1 cellular context compared by ENCODE assay signal in genomic region chr5:56202483-56202882, GRCh38.
TF ChIP-seq lines count a peak whose summit lies in the region.

No MANE protein-coding gene starts in this region.

TF ChIP-seq in HepG2, 621 proteins besides CTCF, POLR2A, EP300 and RAD21 (continued from another document and continues in another):
- TF ChIP-seq GATAD1 (CRISPR knock-in tag; IDR thresholded peaks at IDR 0.05) (no peak; the same call in 1 of the 2 replicates), SAP130 (CRISPR knock-in tag; IDR thresholded peaks at IDR 0.05; ENCODE audit: low read depth) (peak; percentile 63), ZNF205 (CRISPR knock-in tag; IDR thresholded peaks at IDR 0.05) (no peak), ZNF503 (CRISPR knock-in tag; IDR thresholded peaks at IDR 0.05) (peak; percentile 74; the same call in 1 of the 2 replicates), NCOA1 (CRISPR knock-in tag; IDR thresholded peaks at IDR 0.05) (no peak), ZNF276 (CRISPR knock-in tag; IDR thresholded peaks at IDR 0.05; ENCODE audit: low read depth) (no peak), JUND (CRISPR knock-in tag; IDR thresholded peaks at IDR 0.05) (no peak), JUNB (CRISPR knock-in tag; IDR thresholded peaks at IDR 0.05; ENCODE audit: borderline replicate concordance) (peak; percentile 16; the same call in 1 of the 2 replicates), ZBTB42 (CRISPR knock-in tag; IDR thresholded peaks at IDR 0.05) (no peak), CHCHD3 (CRISPR knock-in tag; IDR thresholded peaks at IDR 0.05) (no peak), FOXA1 (IDR thresholded peaks at IDR 0.05) (no peak), FOXA1 (CRISPR knock-in tag; IDR thresholded peaks at IDR 0.05) (peak; percentile 93), MTA1 (CRISPR knock-in tag; IDR thresholded peaks at IDR 0.05; ENCODE audit: borderline replicate concordance) (no peak), ATF4 (CRISPR knock-in tag; IDR thresholded peaks at IDR 0.05) (peak in 1 of 2 experiments; percentile 96; a peak in 2 of 4 replicates), MZF1 (CRISPR knock-in tag; IDR thresholded peaks at IDR 0.05; ENCODE audit: borderline replicate concordance) (no peak), TBL1XR1 (IDR thresholded peaks at IDR 0.05; ENCODE audit: borderline replicate concordance, low read length, partially characterized antibody) (no peak), ZNF749 (CRISPR knock-in tag; IDR thresholded peaks at IDR 0.05; ENCODE audit: borderline replicate concordance) (0 out of 2 replicates have a peak, but pooled peaks have one; percentile 38), ZFP41 (CRISPR knock-in tag; IDR thresholded peaks at IDR 0.05; ENCODE audit: borderline replicate concordance) (no peak), ZNF652 (CRISPR knock-in tag; IDR thresholded peaks at IDR 0.05; ENCODE audit: borderline replicate concordance, low read depth) (no peak), ZNF484 (CRISPR knock-in tag; IDR thresholded peaks at IDR 0.05; ENCODE audit: borderline replicate concordance, low read depth) (no peak), POGZ (CRISPR knock-in tag; IDR thresholded peaks at IDR 0.05) (peak; percentile 78), SMC3 (IDR thresholded peaks at IDR 0.05; ENCODE audit: low read length) (peak; percentile 13; the same call in 1 of the 2 replicates), AFF4 (CRISPR knock-in tag; IDR thresholded peaks at IDR 0.05) (no peak), KDM5A (IDR thresholded peaks at IDR 0.05; ENCODE audit: borderline replicate concordance, low read length) (no peak), IKZF4 (CRISPR knock-in tag; IDR thresholded peaks at IDR 0.05; ENCODE audit: borderline replicate concordance, low read depth, not compliant biosample characterization) (no peak), PHF20 (CRISPR knock-in tag; IDR thresholded peaks at IDR 0.05) (no peak), STAT6 (CRISPR knock-in tag; IDR thresholded peaks at IDR 0.05; ENCODE audit: borderline replicate concordance) (no peak), RXRB (CRISPR knock-in tag; IDR thresholded peaks at IDR 0.05; ENCODE audit: borderline replicate concordance) (peak; percentile 61), ZC3H13 (CRISPR knock-in tag; IDR thresholded peaks at IDR 0.05) (no peak), ZNF614 (CRISPR knock-in tag; IDR thresholded peaks at IDR 0.05; ENCODE audit: borderline replicate concordance) (peak; percentile 41; the same call in 1 of the 2 replicates), ZNF407 (CRISPR knock-in tag; IDR thresholded peaks at IDR 0.05; ENCODE audit: not compliant biosample characterization) (no peak), RFXANK (CRISPR knock-in tag; IDR thresholded peaks at IDR 0.05) (no peak), E2F1 (CRISPR knock-in tag; IDR thresholded peaks at IDR 0.05) (0 out of 2 replicates have a peak, but pooled peaks have one; percentile 22), TP53 (CRISPR knock-in tag; conservative IDR thresholded peaks at IDR 0.05) (no peak), ZNF597 (CRISPR knock-in tag; IDR thresholded peaks at IDR 0.05) (no peak), ZNF253 (CRISPR knock-in tag; IDR thresholded peaks at IDR 0.05; ENCODE audit: borderline replicate concordance) (no peak), HES4 (CRISPR knock-in tag; IDR thresholded peaks at IDR 0.05; ENCODE audit: borderline replicate concordance) (no peak), BORCS8-MEF2B (CRISPR knock-in tag; IDR thresholded peaks at IDR 0.05) (no peak)
